15 cellular contexts compared by ENCODE assay signal in genomic region chr14:22552827-22553076, GRCh38. TPM values are rescaled to one million over a fixed set of nuclear protein-coding genes. Genes with fewer than 3 reads are reported as not detected.
DNase-seq lines count a peak whose midpoint lies in the region; TF ChIP-seq lines count a peak whose summit lies in the region.
"Had no signal": no experiment of that assay in that cellular context is flagged by ENCODE, and none has a peak within 500 bp of the region (broad histone marks: within the 10 kb centered on the region; RNA-seq: fewer than 3 reads in every experiment).

No MANE protein-coding gene starts in this region.

- H3K27ac ChIP-seq in neuronal stem cell (replicated peaks; ENCODE audit: low read length), result no peak overlapping the region
- H3K27ac ChIP-seq: ovary had no signal

- H2AFZ ChIP-seq in Loucy (ENCODE audit: low read length) (no peak overlapping the region), neuronal stem cell (ENCODE audit: low read length) (no peak overlapping the region)

- H3K9ac ChIP-seq in Loucy (ENCODE audit: low read depth, low read length, poor library complexity, severe bottlenecking), result peak overlapping the region; percentile 91
- H3K9ac ChIP-seq in neuronal stem cell (ENCODE audit: low read depth, low read length, poor library complexity), result no peak overlapping the region

- H2BK12ac ChIP-seq in neuronal stem cell (ENCODE audit: low read length), result peak overlapping the region; percentile 86

- H3K14ac ChIP-seq in neuronal stem cell (ENCODE audit: low read length), result no peak overlapping the region

- H3K9me3 ChIP-seq in Loucy (ENCODE audit: insufficient read depth, low read depth, low read length) (no peaks in the 10 kb centered on the region), neuronal stem cell (replicated peaks in 1 of 2; ENCODE audit: control insufficient read depth in 2 of 2, insufficient read depth in 1 of 2, low read depth in 1 of 2, low read length in 2 of 2) (no peaks in the 10 kb centered on the region)
- H3K9me3 ChIP-seq: esophagus squamous epithelium, heart right ventricle, ovary had no signal

- H2BK15ac ChIP-seq in neuronal stem cell (ENCODE audit: low read length), result no peak overlapping the region

- peaks cover 64% of the 10 kb centered on the region for H3K79me2 ChIP-seq in Loucy (ENCODE audit: insufficient read depth, low read length)

- H4K91ac ChIP-seq in neuronal stem cell (ENCODE audit: low read depth, low read length, poor library complexity), result no peak overlapping the region

- peaks cover 88% of the 10 kb centered on the region for H3K4me1 Mint-ChIP-seq in T-helper 2 cell treated with Interferon-gamma antibody and Interleukin-4, amounts not matched to agents 5 μg/mL and 100 μg/mL, for 36 hours (ENCODE audit: low read depth)
- peaks cover 86% of the 10 kb centered on the region for H3K4me1 Mint-ChIP-seq in activated naive CD8-positive, alpha-beta T cell treated with anti-CD3 and anti-CD28 coated beads for 36 hours
- peaks cover 43% of the 10 kb centered on the region for H3K4me1 Mint-ChIP-seq in type B pancreatic cell (ENCODE audit: unreplicated experiment)

- H3K4me3 Mint-ChIP-seq in T-helper 2 cell treated with Interferon-gamma antibody and Interleukin-4, amounts not matched to agents 5 μg/mL and 100 μg/mL, for 36 hours, result peak overlapping the region; percentile 72
- H3K4me3 Mint-ChIP-seq in activated naive CD8-positive, alpha-beta T cell treated with anti-CD3 and anti-CD28 coated beads for 36 hours, result peak overlapping the region; percentile 82
- no peak overlapping the region for H3K4me3 Mint-ChIP-seq in type B pancreatic cell
- H3K4me3 Mint-ChIP-seq: dendritic cell treated with granulocyte-macrophage colony-stimulating factor and Interleukin-4, amounts not matched to agents 40 ng/mL and 50 ng/mL, for 4 days had no signal

- no peaks in the 10 kb centered on the region for H4K20me1 ChIP-seq in Loucy (ENCODE audit: insufficient read depth, low read length, poor library complexity, severe bottlenecking)

- no peak overlapping the region for H2BK120ac ChIP-seq in neuronal stem cell (ENCODE audit: low read depth, low read length)

- no CpG with 5 or more reads among the region's 2 CpGs for WGBS in neuronal stem cell (ENCODE audit: extremely low coverage in 2 of 2, insufficient read length in 2 of 2, insufficient replicate concordance in 1 of 2), 2 donors

- H3K18ac ChIP-seq in neuronal stem cell (ENCODE audit: low read length), result no peak overlapping the region

- no peak overlapping the region for H3K4ac ChIP-seq in neuronal stem cell (ENCODE audit: low read length)

- no peak overlapping the region for H4K8ac ChIP-seq in neuronal stem cell (ENCODE audit: low read depth, low read length)

- H3K4me3 ChIP-seq in Loucy (ENCODE audit: low read length, poor library complexity, severe bottlenecking), result no peak overlapping the region
- H3K4me3 ChIP-seq in neuronal stem cell (ENCODE audit: low read length in 2 of 2), result no peak overlapping the region
- H3K4me3 ChIP-seq: esophagus squamous epithelium, heart right ventricle, ovary, smooth muscle cell had no signal

- H3K27ac Mint-ChIP-seq in T-helper 2 cell treated with Interferon-gamma antibody and Interleukin-4, amounts not matched to agents 5 μg/mL and 100 μg/mL, for 36 hours, result peak overlapping the region; percentile 96
- peak overlapping the region; percentile 93 for H3K27ac Mint-ChIP-seq in activated naive CD8-positive, alpha-beta T cell treated with anti-CD3 and anti-CD28 coated beads for 36 hours
- no peak overlapping the region for H3K27ac Mint-ChIP-seq in type B pancreatic cell
- H3K27ac Mint-ChIP-seq: dendritic cell treated with granulocyte-macrophage colony-stimulating factor and Interleukin-4, amounts not matched to agents 40 ng/mL and 50 ng/mL, for 4 days had no signal

- peaks cover 3% of the 10 kb centered on the region for H3K79me1 ChIP-seq in neuronal stem cell (ENCODE audit: low read depth, low read length)

- H3K4me1 ChIP-seq in Loucy (ENCODE audit: insufficient read depth, low read length, poor library complexity, severe bottlenecking) (peaks cover 81% of the 10 kb centered on the region), neuronal stem cell (ENCODE audit: control insufficient read depth in 2 of 2, insufficient read depth in 1 of 2, low read depth in 1 of 2, low read length in 2 of 2) (peaks cover 8 to 20% of the 10 kb centered on the region in 2 donors)

- H3K4me2 ChIP-seq in Loucy (ENCODE audit: low read depth, low read length, poor library complexity, severe bottlenecking) (no peak overlapping the region), neuronal stem cell (ENCODE audit: insufficient read depth, low read length, poor library complexity, severe bottlenecking) (no peak overlapping the region)
- H3K4me2 ChIP-seq: smooth muscle cell had no signal

- peak overlapping the region; percentile 61 for H2BK5ac ChIP-seq in neuronal stem cell (ENCODE audit: low read length)

- no peaks in the 10 kb centered on the region for H3K9me3 Mint-ChIP-seq in T-helper 2 cell treated with Interferon-gamma antibody and Interleukin-4, amounts not matched to agents 5 μg/mL and 100 μg/mL, for 36 hours
- peaks cover 2% of the 10 kb centered on the region for H3K9me3 Mint-ChIP-seq in activated naive CD8-positive, alpha-beta T cell treated with anti-CD3 and anti-CD28 coated beads for 36 hours
- H3K9me3 Mint-ChIP-seq in type B pancreatic cell, result no peaks in the 10 kb centered on the region
- H3K9me3 Mint-ChIP-seq: dendritic cell treated with granulocyte-macrophage colony-stimulating factor and Interleukin-4, amounts not matched to agents 40 ng/mL and 50 ng/mL, for 4 days had no signal

- TF ChIP-seq CTCF in Loucy (conservative IDR thresholded peaks at IDR 0.05; ENCODE audit: low read length) (no peak), type B pancreatic cell (conservative IDR thresholded peaks at IDR 0.05) (no peak)

- H3K27me3 ChIP-seq in Loucy (ENCODE audit: insufficient read depth, low read length, poor library complexity, severe bottlenecking) (no peaks in the 10 kb centered on the region), neuronal stem cell (ENCODE audit: control insufficient read depth in 3 of 3, insufficient read depth in 3 of 3, low read depth in 1 of 3, low read length in 3 of 3) (no peaks in the 10 kb centered on the region)
- H3K27me3 ChIP-seq: esophagus squamous epithelium, heart right ventricle, ovary had no signal

- no peak for DNase-seq in T-helper 2 cell treated with Interferon-gamma antibody and Interleukin-4, amounts not matched to agents 5 μg/mL and 100 μg/mL, for 36 hours (ENCODE audit: low spot score)
- DNase-seq in T-helper 2 cell (no peak), neuronal stem cell (ENCODE audit: low spot score) (no peak), NCI-H524 (lab: John Stamatoyannopoulos, UW) (no peak), type B pancreatic cell (ENCODE audit: extremely low spot score, unreplicated experiment) (no peak), NCI-H2081 (lab: John Stamatoyannopoulos, UW) (no peak)
- DNase-seq in activated naive CD8-positive, alpha-beta T cell treated with anti-CD3 and anti-CD28 coated beads for 36 hours, result no peak
- DNase-seq: 8988T, esophagus squamous epithelium, heart right ventricle, kidney, ovary had no signal

- peaks cover 4% of the 10 kb centered on the region for H3K27me3 Mint-ChIP-seq in T-helper 2 cell treated with Interferon-gamma antibody and Interleukin-4, amounts not matched to agents 5 μg/mL and 100 μg/mL, for 36 hours (ENCODE audit: low read depth)
- H3K27me3 Mint-ChIP-seq in activated naive CD8-positive, alpha-beta T cell treated with anti-CD3 and anti-CD28 coated beads for 36 hours, result peaks cover 11% of the 10 kb centered on the region
- H3K27me3 Mint-ChIP-seq in type B pancreatic cell, result peaks cover 15% of the 10 kb centered on the region

- peaks cover 26% of the 10 kb centered on the region for H3F3A ChIP-seq in Loucy (ENCODE audit: low read depth)

- no peaks in the 10 kb centered on the region for H3K9me2 ChIP-seq in Loucy (replicated peaks; ENCODE audit: low read depth, low read length)

- no peak overlapping the region for H3K23ac ChIP-seq in neuronal stem cell (ENCODE audit: low read depth, low read length, poor library complexity)

- H2AK5ac ChIP-seq in neuronal stem cell (ENCODE audit: low read depth, low read length), result no peak overlapping the region

- H3K36me3 ChIP-seq in Loucy (ENCODE audit: insufficient read depth, low read length) (peaks cover 57% of the 10 kb centered on the region; the same call in 1 of the 2 replicates), neuronal stem cell (replicated peaks in 1 of 2; ENCODE audit: control insufficient read depth in 2 of 2, insufficient read depth in 2 of 2, low read length in 2 of 2) (no peaks in the 10 kb centered on the region)
- H3K36me3 ChIP-seq: esophagus squamous epithelium, ovary had no signal

- H3K36me3 Mint-ChIP-seq in T-helper 2 cell treated with Interferon-gamma antibody and Interleukin-4, amounts not matched to agents 5 μg/mL and 100 μg/mL, for 36 hours (ENCODE audit: low read depth), result peaks cover 61% of the 10 kb centered on the region
- H3K36me3 Mint-ChIP-seq in activated naive CD8-positive, alpha-beta T cell treated with anti-CD3 and anti-CD28 coated beads for 36 hours, result peaks cover 65% of the 10 kb centered on the region
- no peaks in the 10 kb centered on the region for H3K36me3 Mint-ChIP-seq in type B pancreatic cell

RNA-seq across cellular contexts. Expression of gene DAD1, which starts 36.3 kb away (rescaled TPM):
- total RNA-seq in activated naive CD8-positive, alpha-beta T cell treated with anti-CD3 and anti-CD28 coated beads for 36 hours, result 100 to 1,000 TPM; 197 to 208 TPM
- 182 TPM for polyA plus RNA-seq in neuronal stem cell (2013, experiment 1 of 2)
- polyA plus RNA-seq in neuronal stem cell (2013, experiment 2 of 2), result 180 TPM
- 191 and 228 TPM in 2 replicates for total RNA-seq in type B pancreatic cell (ENCODE audit: low replicate concordance)

RNA-seq across cellular contexts. Expression of gene ABHD4, which starts 45.3 kb away (rescaled TPM):
- total RNA-seq in activated naive CD8-positive, alpha-beta T cell treated with anti-CD3 and anti-CD28 coated beads for 36 hours, result 1 to 10 TPM; 8.2 to 8.7 TPM
- 21.7 TPM for polyA plus RNA-seq in neuronal stem cell (2013, experiment 1 of 2)
- polyA plus RNA-seq in neuronal stem cell (2013, experiment 2 of 2), result 20.3 TPM
- 34.1 and 71.0 TPM in 2 replicates for total RNA-seq in type B pancreatic cell (ENCODE audit: low replicate concordance)
